In genomic region chr19:13298565-13299481, GRCh38 we compare ENCODE assay signal across 1 cellular context.
TF ChIP-seq lines count a peak whose summit lies in the region.

No MANE protein-coding gene starts in this region.

TF ChIP-seq in H1, 55 proteins besides CTCF, POLR2A, EP300 and RAD21 (continued from another document):
- TF ChIP-seq TCF12 (IDR thresholded peaks at IDR 0.05; ENCODE audit: low read depth, low read length): no peak
- no peak for TF ChIP-seq MAX (IDR thresholded peaks at IDR 0.05)
- no peak for TF ChIP-seq SP2 (IDR thresholded peaks at IDR 0.05; ENCODE audit: low read length)
- no peak for TF ChIP-seq SIX5 (IDR thresholded peaks at IDR 0.05; ENCODE audit: low read depth, low read length)
- no peak for TF ChIP-seq CHD2 (IDR thresholded peaks at IDR 0.05; ENCODE audit: low read length)
- no peak for TF ChIP-seq EGR1 (IDR thresholded peaks at IDR 0.05; ENCODE audit: borderline replicate concordance, low read depth, low read length)
- TF ChIP-seq GTF2F1 (IDR thresholded peaks at IDR 0.05; ENCODE audit: borderline replicate concordance, low read depth, low read length): no peak
- TF ChIP-seq CEBPB (IDR thresholded peaks at IDR 0.05; ENCODE audit: low read depth, low read length): no peak
- TF ChIP-seq HDAC6 (IDR thresholded peaks at IDR 0.05; ENCODE audit: low read depth, low read length): no peak
- no peak for TF ChIP-seq BCL11A (IDR thresholded peaks at IDR 0.05; ENCODE audit: low read depth in 2 of 2, low read length in 2 of 2)
- no peak for TF ChIP-seq E2F6 (IDR thresholded peaks at IDR 0.05)
- TF ChIP-seq TEAD4 (IDR thresholded peaks at IDR 0.05; ENCODE audit: low read depth, low read length): no peak
- no peak for TF ChIP-seq CHD7 (IDR thresholded peaks at IDR 0.05; ENCODE audit: insufficient replicate concordance, low read length)
- no peak for TF ChIP-seq SUZ12 (IDR thresholded peaks at IDR 0.05; ENCODE audit: low read length)
- TF ChIP-seq MAFK (IDR thresholded peaks at IDR 0.05; ENCODE audit: low read depth, low read length): no peak
